Comparison of ENCODE assay signal across 31 cellular contexts in the genomic region with DNA sequence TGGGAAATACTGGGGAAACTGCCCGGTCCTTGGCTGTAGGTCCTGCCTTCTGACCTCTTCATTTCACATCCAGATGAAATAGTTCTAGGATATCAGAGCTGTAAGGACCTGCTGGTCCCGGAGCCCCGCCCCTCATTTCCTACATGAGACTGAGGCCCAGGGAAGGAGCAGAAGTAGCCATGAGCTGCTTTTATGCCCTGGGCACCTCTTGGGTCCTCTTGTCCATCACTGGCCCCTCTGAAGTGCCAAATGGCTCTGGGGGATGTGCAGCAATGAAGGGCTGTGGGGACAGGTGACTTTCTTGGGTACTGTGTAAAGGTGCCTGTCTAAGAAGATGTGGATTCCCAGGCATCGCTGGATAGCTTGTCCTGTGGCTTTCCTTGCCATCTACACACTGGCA. TPM values are rescaled to one million over a fixed set of nuclear protein-coding genes. Genes with fewer than 3 reads are reported as not detected.
"Had no signal": no experiment of that assay in that cellular context is flagged by ENCODE, and none has a peak within 500 bp of the region (broad histone marks: within the 10 kb centered on the region; RNA-seq: fewer than 3 reads in every experiment).

No MANE protein-coding gene starts in this region.

- H3K36me3 ChIP-seq: brain microvascular endothelial cell, colonic mucosa had no signal

- DNase-seq: activated CD4-positive, alpha-beta memory T cell treated with anti-CD3 and anti-CD28 coated beads for 36 hours; activated CD4-positive, alpha-beta T cell treated with anti-CD3 and anti-CD28 coated beads for 36 hours; activated CD4-positive, alpha-beta T cell treated with anti-CD3 and anti-CD28 coated beads, Interleukin-2, amount 10 ng/mL, durations not matched to agents 24 days and 14 days; activated CD4-positive, CD25-positive, alpha-beta regulatory T cell; activated CD4-positive, CD25-positive, alpha-beta regulatory T cell treated with anti-CD3 and anti-CD28 coated beads, Interleukin-2, amount 50 U/mL, for 72 hours; activated CD8-positive, alpha-beta memory T cell treated with anti-CD3 and anti-CD28 coated beads, Interleukin-2, amount 10 ng/mL, durations not matched to agents 7 days and 5 days; activated CD8-positive, alpha-beta memory T cell treated with anti-CD3 and anti-CD28 coated beads, Interleukin-2, amount 50 U/mL, for 4 hours; activated CD8-positive, alpha-beta T cell treated with anti-CD3 and anti-CD28 coated beads, Interleukin-2, amount 10 ng/mL, durations not matched to agents 7 days and 5 days; activated gamma-delta T cell treated with Interleukin-2 at 50 U/mL for 16 hours; activated naive CD4-positive, alpha-beta T cell treated with anti-CD3 and anti-CD28 coated beads, Interleukin-2, amount 50 U/mL, for 16 hours; activated naive CD4-positive, alpha-beta T cell treated with Interleukin-2 at 50 U/mL for 16 hours; activated T-cell treated with anti-CD3 and anti-CD28 coated beads, Interleukin-2, amount 50 U/mL, for 1 hour; activated T-cell treated with anti-CD3 and anti-CD28 coated beads, Interleukin-2, amount 50 U/mL, for 48 hours; amniotic stem cell; anterior cingulate cortex; brain microvascular endothelial cell; caudate nucleus; cerebellar nuclear complex; colonic mucosa; dermis blood vessel endothelial cell; effector CD4-positive, alpha-beta T cell; effector memory CD8-positive, alpha-beta T cell; erythroblast; foreskin keratinocyte; gastrocnemius medialis; glutamatergic neuron; T-helper 2 cell had no signal

- ATAC-seq: activated CD4-positive, alpha-beta T cell treated with anti-CD3 and anti-CD28 coated beads for 36 hours; activated CD8-positive, alpha-beta memory T cell treated with anti-CD3 and anti-CD28 coated beads, Interleukin-2, amount 10 ng/mL, durations not matched to agents 7 days and 5 days; activated CD8-positive, alpha-beta T cell treated with anti-CD3 and anti-CD28 coated beads, Interleukin-2, amount 10 ng/mL, durations not matched to agents 7 days and 5 days; effector memory CD8-positive, alpha-beta T cell; foreskin keratinocyte; gastrocnemius medialis had no signal

- H3K9me3 ChIP-seq: colonic mucosa, esophagus muscularis mucosa, gastrocnemius medialis had no signal

- H3K4me3 ChIP-seq: colonic mucosa, esophagus muscularis mucosa, gastrocnemius medialis had no signal

- H3K27me3 ChIP-seq: brain microvascular endothelial cell, colonic mucosa, esophagus muscularis mucosa, foreskin keratinocyte, gastrocnemius medialis had no signal

- H3K4me1 ChIP-seq: colonic mucosa had no signal

- H3K27ac ChIP-seq: brain microvascular endothelial cell, colonic mucosa, esophagus muscularis mucosa, foreskin keratinocyte had no signal

RNA-seq across cellular contexts. Expression of a gene that starts 40.3 kb away (rescaled TPM):
- total RNA-seq: dermis blood vessel endothelial cell had no signal

RNA-seq across cellular contexts. Expression of a gene that starts 45.8 kb away (rescaled TPM):
- total RNA-seq: activated CD4-positive, alpha-beta T cell treated with anti-CD3 and anti-CD28 coated beads, Interleukin-2, amount 10 ng/mL, durations not matched to agents 24 days and 14 days; activated CD8-positive, alpha-beta memory T cell treated with anti-CD3 and anti-CD28 coated beads for 36 hours; activated CD8-positive, alpha-beta memory T cell treated with anti-CD3 and anti-CD28 coated beads, Interleukin-2, amount 10 ng/mL, durations not matched to agents 7 days and 5 days; activated CD8-positive, alpha-beta T cell treated with anti-CD3 and anti-CD28 coated beads, Interleukin-2, amount 10 ng/mL, durations not matched to agents 7 days and 5 days; activated T-helper 2 cell treated with anti-CD3 and anti-CD28 coated beads, Interferon-gamma antibody, Interleukin-2, Interleukin-4, amounts not matched to agents 10 μg/mL and 5 μg/mL and 100 μg/mL, durations not matched to agents 14 hours and 24 hours and 36 hours; T-helper 1 cell treated with Interleukin-12 subunit alpha and Interleukin-12 subunit beta and Interleukin-4 antibody, amounts not matched to agents 30 ng/mL and 1 ng/mL, for 36 hours had no signal
